17 cellular contexts compared by ENCODE assay signal in genomic region chr16:52114414-52114813, GRCh38.
DNase-seq lines count a peak whose midpoint lies in the region; ATAC-seq and TF ChIP-seq lines count a peak whose summit lies in the region.
"Had no signal": no experiment of that assay in that cellular context is flagged by ENCODE, and none has a peak within 500 bp of the region (broad histone marks: within the 10 kb centered on the region; RNA-seq: fewer than 3 reads in every experiment).

No MANE protein-coding gene starts in this region.

- peaks cover 5% of the 10 kb centered on the region for H3K9me3 Mint-ChIP-seq in progenitor cell of endocrine pancreas (ENCODE audit: low read depth)
- peaks cover 13 to 22% of the 10 kb centered on the region in 2 donors for H3K9me3 Mint-ChIP-seq in stimulated activated naive CD8-positive, alpha-beta T cell treated with anti-CD3 and anti-CD28 coated beads, Interleukin-15, amount 100 ng/mL, for 72 hours

- H3K27ac Mint-ChIP-seq in progenitor cell of endocrine pancreas, result no peak overlapping the region
- no peak overlapping the region for H3K27ac Mint-ChIP-seq in stimulated activated naive CD8-positive, alpha-beta T cell treated with anti-CD3 and anti-CD28 coated beads, Interleukin-15, amount 100 ng/mL, for 72 hours
- H3K27ac Mint-ChIP-seq: dendritic cell treated with granulocyte-macrophage colony-stimulating factor and Interleukin-4, amounts not matched to agents 40 ng/mL and 50 ng/mL, for 4 days; naive thymus-derived CD8-positive, alpha-beta T cell; T-helper 1 cell treated with Interleukin-12 subunit alpha and Interleukin-12 subunit beta and Interleukin-4 antibody, amounts not matched to agents 30 μg/mL and 1 μg/mL, for 36 hours had no signal

- ATAC-seq in mucosa of descending colon (peak; percentile 77), GM21528 (IDR thresholded peaks at IDR 0.05; ENCODE audit: low FRiP score, unreplicated experiment) (no peak)
- no peak for ATAC-seq in stimulated activated naive CD8-positive, alpha-beta T cell treated with anti-CD3 and anti-CD28 coated beads, Interleukin-15, amount 100 ng/mL, for 72 hours
- ATAC-seq: activated CD4-positive, CD25-positive, alpha-beta regulatory T cell treated with anti-CD3 and anti-CD28 coated beads, Interleukin-2, amount 50 U/mL, for 24 hours; naive thymus-derived CD8-positive, alpha-beta T cell had no signal

- no peaks in the 10 kb centered on the region for H3K27me3 Mint-ChIP-seq in progenitor cell of endocrine pancreas
- no peaks in the 10 kb centered on the region for H3K27me3 Mint-ChIP-seq in stimulated activated naive CD8-positive, alpha-beta T cell treated with anti-CD3 and anti-CD28 coated beads, Interleukin-15, amount 100 ng/mL, for 72 hours
- H3K27me3 Mint-ChIP-seq: dendritic cell treated with granulocyte-macrophage colony-stimulating factor and Interleukin-4, amounts not matched to agents 40 ng/mL and 50 ng/mL, for 4 days had no signal

- H3K36me3 ChIP-seq in mucosa of descending colon (ENCODE audit: low read depth), result no peaks in the 10 kb centered on the region
- H3K36me3 ChIP-seq: ascending aorta had no signal

- H3K36me3 Mint-ChIP-seq in progenitor cell of endocrine pancreas (ENCODE audit: insufficient read depth), result peaks cover 2% of the 10 kb centered on the region

- no peaks in the 10 kb centered on the region for H3K9me3 ChIP-seq in mucosa of descending colon

- TF ChIP-seq CTCF in epithelial cell of esophagus (IDR thresholded peaks at IDR 0.05; ENCODE audit: insufficient read depth, low read depth, low read length, missing control alignments) (peak; percentile 9), mucosa of descending colon (IDR thresholded peaks at IDR 0.05) (no peak), progenitor cell of endocrine pancreas (IDR thresholded peaks at IDR 0.05; ENCODE audit: unreplicated experiment) (no peak)

- no peak overlapping the region for H3K4me3 ChIP-seq in epithelial cell of esophagus (ENCODE audit: low read length)
- no peak overlapping the region for H3K4me3 ChIP-seq in mucosa of descending colon
- H3K4me3 ChIP-seq: ascending aorta had no signal

- H3K4me1 Mint-ChIP-seq in progenitor cell of endocrine pancreas (ENCODE audit: low read depth), result peaks cover 14% of the 10 kb centered on the region
- no peaks in the 10 kb centered on the region for H3K4me1 Mint-ChIP-seq in stimulated activated naive CD8-positive, alpha-beta T cell treated with anti-CD3 and anti-CD28 coated beads, Interleukin-15, amount 100 ng/mL, for 72 hours
- H3K4me1 Mint-ChIP-seq: naive thymus-derived CD8-positive, alpha-beta T cell had no signal

- no peak overlapping the region for H3K4me3 Mint-ChIP-seq in progenitor cell of endocrine pancreas (ENCODE audit: low read depth)
- no peak overlapping the region for H3K4me3 Mint-ChIP-seq in stimulated activated naive CD8-positive, alpha-beta T cell treated with anti-CD3 and anti-CD28 coated beads, Interleukin-15, amount 100 ng/mL, for 72 hours
- H3K4me3 Mint-ChIP-seq: dendritic cell treated with granulocyte-macrophage colony-stimulating factor and Interleukin-4, amounts not matched to agents 40 ng/mL and 50 ng/mL, for 4 days; naive thymus-derived CD8-positive, alpha-beta T cell; T-helper 1 cell treated with Interleukin-12 subunit alpha and Interleukin-12 subunit beta and Interleukin-4 antibody, amounts not matched to agents 30 μg/mL and 1 μg/mL, for 36 hours had no signal

- intact Hi-C loops in mucosa of descending colon (cut with DNase I, micrococcal nuclease), result no loop called here

- DNase-seq in DMS153 (lab: John Stamatoyannopoulos, UW) (peak; percentile 16), NCI-H2029 (lab: John Stamatoyannopoulos, UW) (peak; percentile 9), epithelial cell of esophagus (ENCODE audit: low read depth) (peak; percentile 62), mucosa of descending colon (peak in 1 of 3 donors; percentile 4), progenitor cell of endocrine pancreas (ENCODE audit: low spot score, unreplicated experiment) (no peak), retina (no peak)
- DNase-seq in stimulated activated naive CD8-positive, alpha-beta T cell treated with anti-CD3 and anti-CD28 coated beads, Interleukin-15, amount 100 ng/mL, for 72 hours, result no peak
- DNase-seq: kidney; naive thymus-derived CD8-positive, alpha-beta T cell; NCI-H1694; RPMI8226; substantia nigra had no signal

- no peaks in the 10 kb centered on the region for H3K4me1 ChIP-seq in mucosa of descending colon (ENCODE audit: low read depth)
- H3K4me1 ChIP-seq: ascending aorta had no signal

Comparison
In these comparisons a context has a peak if more than half of its experiments do, and no peak if none do; other contexts are left out.
1. DNase-seq: peak in DMS153 (single experiment), NCI-H2029 (single experiment) and epithelial cell of esophagus (single experiment); none in progenitor cell of endocrine pancreas (single experiment), retina (single experiment) and stimulated activated naive CD8-positive, alpha-beta T cell treated with anti-CD3 and anti-CD28 coated beads, Interleukin-15, amount 100 ng/mL, for 72 hours (0 of 2).